In the genomic region with DNA sequence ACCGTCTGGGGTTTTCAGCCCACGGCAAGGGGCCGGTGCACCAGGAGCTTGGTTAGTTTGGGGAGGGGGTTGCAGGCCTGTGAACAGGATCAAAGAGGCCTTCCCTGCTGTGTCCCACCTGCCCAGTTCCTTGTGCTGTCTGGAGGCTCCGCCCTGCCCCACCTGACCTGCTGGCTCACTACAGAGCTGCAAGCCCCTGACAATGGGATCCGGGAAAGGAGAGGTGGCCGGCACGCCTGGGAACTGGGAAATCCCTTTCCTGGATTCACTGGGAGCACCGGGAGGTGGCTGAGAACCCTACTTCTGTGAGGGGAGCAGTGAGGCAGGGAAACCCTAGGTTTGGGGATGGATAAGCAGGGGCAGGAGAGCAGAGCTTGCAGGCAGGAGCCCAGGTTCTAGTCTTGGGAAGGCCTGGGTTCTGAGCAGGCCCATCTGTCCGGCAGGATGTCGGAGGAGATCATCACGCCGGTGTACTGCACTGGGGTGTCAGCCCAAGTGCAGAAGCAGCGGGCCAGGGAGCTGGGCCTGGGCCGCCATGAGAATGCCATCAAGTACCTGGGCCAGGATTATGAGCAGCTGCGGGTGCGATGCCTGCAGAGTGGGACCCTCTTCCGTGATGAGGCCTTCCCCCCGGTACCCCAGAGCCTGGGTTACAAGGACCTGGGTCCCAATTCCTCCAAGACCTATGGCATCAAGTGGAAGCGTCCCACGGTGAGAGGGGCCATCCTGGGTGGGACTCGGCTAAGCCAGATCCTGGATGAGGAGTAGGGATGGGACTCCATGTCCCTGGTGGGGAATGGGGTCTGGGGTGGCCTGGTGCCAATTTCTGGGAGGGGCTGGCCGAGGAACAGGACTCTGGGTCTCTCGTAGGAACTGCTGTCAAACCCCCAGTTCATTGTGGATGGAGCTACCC, we compare ENCODE assay signal across 8 cellular contexts. TPM values are rescaled to one million over a fixed set of nuclear protein-coding genes. Genes with fewer than 3 reads are reported as not detected.
DNase-seq lines count a peak whose midpoint lies in the region; ATAC-seq, FAIRE-seq and TF ChIP-seq lines count a peak whose summit lies in the region.

No MANE protein-coding gene starts in this region.

- H3K9me3 ChIP-seq in kidney (ENCODE audit: control insufficient read depth in 1 of 2, low read length in 2 of 2) = no peaks in the 10 kb centered on the region
- no peaks in the 10 kb centered on the region for H3K9me3 ChIP-seq in stomach

- H3K9ac ChIP-seq in kidney (ENCODE audit: low read length in 2 of 2) = peak overlapping the region; percentile 74 to 94

- DNase-seq in NCI-H2227 (lab: John Stamatoyannopoulos, UW; ENCODE audit: unreplicated experiment) (peak; percentile 51), NCI-H2227 treated with DMSO at 0.1 percent for 48 hours (lab: John Stamatoyannopoulos, UW) (no peak), NCI-H345 (lab: John Stamatoyannopoulos, UW) (peak; percentile 52), brain microvascular endothelial cell (no peak), kidney (peak; percentile 87), stomach (peak; percentile 61), activated gamma-delta T cell (lab: John Stamatoyannopoulos, UW) (no peak)

- intact Hi-C loops in kidney (cut with DNase I) = no loop called here
- intact Hi-C loops in stomach (cut with DNase I; ENCODE audit: low total_unique reads) = no loop called here

- H3K27me3 ChIP-seq in brain microvascular endothelial cell (replicated peaks) (no peaks in the 10 kb centered on the region), stomach (no peaks in the 10 kb centered on the region)

- ATAC-seq in HG03565 (IDR thresholded peaks at IDR 0.05; ENCODE audit: unreplicated experiment) = no peak

- H3K27ac ChIP-seq in brain microvascular endothelial cell (peak overlapping the region; percentile 67), kidney (ENCODE audit: low read depth in 2 of 2, low read length in 2 of 2) (peak overlapping the region; percentile 89 to 91), stomach (peak overlapping the region; percentile 89 to 96 (median 93))

- no peak for TF ChIP-seq EP300 in stomach (IDR thresholded peaks at IDR 0.05)

- no peak for TF ChIP-seq POLR2A in stomach (IDR thresholded peaks at IDR 0.05)

- H3K4me1 ChIP-seq in kidney (ENCODE audit: control insufficient read depth in 1 of 2, insufficient read depth in 1 of 2, low read depth in 1 of 2, low read length in 2 of 2) (peaks cover 0 to 19% of the 10 kb centered on the region in 2 donors), stomach (peaks cover 23 to 63% (median 36%) of the 10 kb centered on the region in 4 donors)

- H3K36me3 ChIP-seq in brain microvascular endothelial cell (replicated peaks) (peaks cover 29% of the 10 kb centered on the region), kidney (ENCODE audit: control insufficient read depth in 1 of 2, insufficient read depth in 2 of 2, low read length in 2 of 2) (peaks cover 8 to 14% of the 10 kb centered on the region in 2 donors), stomach (peaks cover 15 to 38% (median 33%) of the 10 kb centered on the region in 4 donors)

- 16 to 31% (median 20%) methylated on average over 11 to 23 of the region's 23 CpGs for WGBS in stomach, 5 donors

- no peak for TF ChIP-seq CTCF in brain microvascular endothelial cell (IDR thresholded peaks at IDR 0.05; ENCODE audit: low read depth, low read length, missing control alignments)
- no peak for TF ChIP-seq CTCF in kidney (IDR thresholded peaks at IDR 0.05; ENCODE audit: borderline replicate concordance, extremely low read depth, insufficient read depth)
- no peak for TF ChIP-seq CTCF in stomach (IDR thresholded peaks at IDR 0.05)

- in situ Hi-C loops in brain microvascular endothelial cell (cut with HindIII; ENCODE audit: low pct_ligation_motif_present, low sequenced_read_pairs) = no loop called here

- H3K4me3 ChIP-seq in brain microvascular endothelial cell (ENCODE audit: low read depth, low read length) = peak overlapping the region; percentile 85
- H3K4me3 ChIP-seq in kidney (ENCODE audit: low read length in 2 of 2) = peak overlapping the region; percentile 72 to 85
- H3K4me3 ChIP-seq in stomach = peak overlapping the region; percentile 68 to 89 (median 82)

- no peak for FAIRE-seq in kidney (lab: Jason Lieb, UNC)

RNA-seq across cellular contexts. Expression of gene CAPN1, which starts 0.8 kb away (rescaled TPM):
- total RNA-seq in kidney = 328 TPM
- 92.5 TPM for polyA plus RNA-seq in kidney (ENCODE audit: insufficient read depth, low read depth, low replicate concordance)
- total RNA-seq in stomach = 100 to 1,000 TPM in 3 of 5 donors, 10 to 100 TPM in 2; 79.5 to 325 (median 155) TPM
- polyA plus RNA-seq in stomach = 100 to 1,000 TPM in 2 of 3 donors, 10 to 100 TPM in 1; 96.1 to 234 (median 112) TPM

RNA-seq across cellular contexts. Expression of gene SPDYC, which starts 12.5 kb away (rescaled TPM):
- total RNA-seq in kidney (not detected), stomach (not detected)
- polyA plus RNA-seq in kidney (ENCODE audit: insufficient read depth, low read depth, low replicate concordance) (0.43 TPM), stomach (not detected)

RNA-seq across cellular contexts. Expression of gene SYVN1, which starts 48.2 kb away (rescaled TPM):
- total RNA-seq in kidney (69.8 TPM), stomach (10 to 100 TPM; 20.0 to 75.3 (median 64.9) TPM)
- polyA plus RNA-seq in kidney (ENCODE audit: insufficient read depth, low read depth, low replicate concordance) (21.2 TPM), stomach (10 to 100 TPM in 2 of 3 donors, 1 to 10 TPM in 1; 7.2 to 18.5 (median 13.4) TPM)

Comparison
In these comparisons a context has a peak if more than half of its experiments do, and no peak if none do; other contexts are left out.
1. DNase-seq: peak in NCI-H2227 (single experiment), NCI-H345 (single experiment), kidney (single experiment) and stomach (single experiment); none in NCI-H2227 treated with DMSO at 0.1 percent for 48 hours (single experiment), brain microvascular endothelial cell (single experiment) and activated gamma-delta T cell (single experiment).
2. Peak in every context shown above with its lines, with median percentiles within 50 percentile points of each other: H3K27ac ChIP-seq and H3K4me3 ChIP-seq.